8 cellular contexts compared by ENCODE assay signal in the genomic region with DNA sequence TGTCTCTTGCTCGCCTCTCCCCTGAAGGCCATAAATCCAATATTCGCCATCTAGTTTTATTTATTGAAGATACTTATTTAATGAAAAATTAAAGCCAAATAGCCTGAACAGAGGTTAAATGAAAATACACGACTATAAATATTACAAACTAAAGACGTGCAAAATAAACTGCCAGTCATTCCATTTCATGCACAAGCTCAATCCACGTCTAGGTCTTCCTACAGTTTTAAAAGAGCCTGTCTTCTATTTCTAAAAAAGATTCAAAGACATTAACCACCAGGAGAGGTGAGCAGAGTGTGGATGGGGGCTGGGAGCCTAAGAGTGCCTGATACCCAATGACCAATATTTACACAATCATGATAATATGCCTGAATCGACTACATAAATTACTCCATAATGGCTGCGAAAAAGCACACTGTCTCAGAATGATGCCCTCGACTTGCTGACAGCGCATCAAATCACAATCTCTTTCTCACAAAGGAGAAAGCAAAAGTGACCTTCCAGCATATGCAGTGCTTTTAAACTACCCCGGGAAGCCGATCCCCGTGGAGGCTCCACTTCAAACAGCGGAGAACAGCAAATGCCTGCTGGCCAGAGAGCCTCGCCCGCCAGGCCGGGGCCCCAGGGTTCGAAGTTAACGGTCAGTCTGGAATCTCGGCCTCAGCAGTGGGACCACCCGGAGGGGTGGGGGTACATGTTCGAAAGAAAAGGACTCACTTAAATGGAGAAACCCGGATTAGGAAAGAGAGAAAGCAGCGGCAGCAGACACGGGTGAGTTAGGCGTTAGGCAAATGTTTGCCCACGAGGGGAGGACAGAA. TPM values are rescaled to one million over a fixed set of nuclear protein-coding genes. Genes with fewer than 3 reads are reported as not detected.
DNase-seq lines count a peak whose midpoint lies in the region; ATAC-seq and TF ChIP-seq lines count a peak whose summit lies in the region.

No MANE protein-coding gene starts in this region.

- peaks cover 24 to 25% of the 10 kb centered on the region in 2 donors for H3K36me3 Mint-ChIP-seq in CD14-positive monocyte
- peaks cover 11% of the 10 kb centered on the region for H3K36me3 Mint-ChIP-seq in endodermal cell (ENCODE audit: low read depth)

- H3K4me1 ChIP-seq in HEK293 (ENCODE audit: control insufficient read depth, insufficient read depth, low read length) (peaks cover 3% of the 10 kb centered on the region; the same call in 1 of the 2 replicates), endodermal cell (ENCODE audit: control insufficient read depth, insufficient read depth, low read length) (no peaks in the 10 kb centered on the region), muscle layer of colon (ENCODE audit: insufficient read depth, low read length) (peaks cover 12% of the 10 kb centered on the region)

- DNase-seq in CD14-positive monocyte (ENCODE audit: low spot score) (no peak), SW480 (ENCODE audit: low spot score) (peak; percentile 54), endodermal cell (peak; percentile 73), NCI-H1694 (lab: John Stamatoyannopoulos, UW) (no peak), NK-92 (lab: John Stamatoyannopoulos, UW; ENCODE audit: unreplicated experiment) (no peak)

- TF ChIP-seq CTCF in CD14-positive monocyte (IDR thresholded peaks at IDR 0.05) = no peak
- TF ChIP-seq CTCF in HEK293 (tag by site-specific recombination; IDR thresholded peaks at IDR 0.05) = no peak
- no peak for TF ChIP-seq CTCF in endodermal cell (conservative IDR thresholded peaks at IDR 0.05)

- 2 to 14% methylated on average over 15 to 25 of the region's 26 CpGs for WGBS in endodermal cell (ENCODE audit: insufficient coverage in 1 of 2, insufficient read length in 1 of 2), 2 experiments

- H3K27ac Mint-ChIP-seq in CD14-positive monocyte = peak overlapping the region; percentile 90 to 96 (median 93)
- no peak overlapping the region for H3K27ac Mint-ChIP-seq in endodermal cell

- ATAC-seq in HG03280 (IDR thresholded peaks at IDR 0.05; ENCODE audit: unreplicated experiment) = no peak

- H3K9ac ChIP-seq in endodermal cell (ENCODE audit: extremely low read depth, low read length, poor library complexity, severe bottlenecking) (peak overlapping the region; percentile 3), muscle layer of colon (ENCODE audit: low read length) (peak overlapping the region; percentile 46)

- CTCF ChIA-PET in HEK293 (lab: Yijun Ruan, JAX) = interaction anchor here (1.7 kb wide), 1 partner anchor 27 kb away, joined by 3 read pairs; no protein-coding TSS in a partner anchor

- H3K27me3 ChIP-seq in endodermal cell (ENCODE audit: control insufficient read depth, insufficient read depth, low read length, poor library complexity, severe bottlenecking) = peaks cover 9% of the 10 kb centered on the region
- no peaks in the 10 kb centered on the region for H3K27me3 ChIP-seq in muscle layer of colon (ENCODE audit: control insufficient read depth in 1 of 2, insufficient read depth in 2 of 2, low read length in 2 of 2)

- intact Hi-C loops in CD14-positive monocyte (cut with micrococcal nuclease) = loop anchor here in 1 of 2 donors (5.0 kb wide), 1 partner anchor 168 kb away; no protein-coding TSS in a partner anchor

- H3K9me3 Mint-ChIP-seq in CD14-positive monocyte = no peaks in the 10 kb centered on the region
- no peaks in the 10 kb centered on the region for H3K9me3 Mint-ChIP-seq in endodermal cell

- H3K4me1 Mint-ChIP-seq in CD14-positive monocyte (peaks cover 46% of the 10 kb centered on the region), endodermal cell (peaks cover 21% of the 10 kb centered on the region)

- no peaks in the 10 kb centered on the region for H3K27me3 Mint-ChIP-seq in CD14-positive monocyte (ENCODE audit: low read depth in 3 of 3)
- H3K27me3 Mint-ChIP-seq in endodermal cell (ENCODE audit: insufficient read depth) = peaks cover 11% of the 10 kb centered on the region

- peak overlapping the region; percentile 11; the same call in 1 of the 2 replicates for H3K27ac ChIP-seq in HEK293 (ENCODE audit: extremely low read depth, low read depth, low read length)
- peak overlapping the region; percentile 85 for H3K27ac ChIP-seq in endodermal cell (ENCODE audit: low read depth, low read length)
- H3K27ac ChIP-seq in muscle layer of colon (ENCODE audit: low read depth, low read length) = peak overlapping the region; percentile 83

- peaks cover 0 to 5% of the 10 kb centered on the region in 2 experiments; a peak in 2 of 3 replicates for H3K36me3 ChIP-seq in HEK293 (ENCODE audit: control insufficient read depth in 2 of 2, insufficient read depth in 1 of 2, low read length in 2 of 2)
- peaks cover 8% of the 10 kb centered on the region for H3K36me3 ChIP-seq in endodermal cell (ENCODE audit: control insufficient read depth, insufficient read depth, low read length)
- no peaks in the 10 kb centered on the region for H3K36me3 ChIP-seq in muscle layer of colon (ENCODE audit: insufficient read depth, low read length)

- no peaks in the 10 kb centered on the region for H3K9me3 ChIP-seq in HEK293 (ENCODE audit: control insufficient read depth, insufficient read depth, low read depth, low read length)
- no peaks in the 10 kb centered on the region for H3K9me3 ChIP-seq in endodermal cell (ENCODE audit: control insufficient read depth, low read length)
- H3K9me3 ChIP-seq in muscle layer of colon (ENCODE audit: low read length) = no peaks in the 10 kb centered on the region

- POLR2A ChIA-PET in HEK293 (lab: Yijun Ruan, JAX) = no interaction called here

- peak overlapping the region; percentile 98 to 99 for H3K4me3 Mint-ChIP-seq in CD14-positive monocyte
- peak overlapping the region; percentile 79 for H3K4me3 Mint-ChIP-seq in endodermal cell

- H3K4me3 ChIP-seq in HEK293 (ENCODE audit: low read depth, low read length) = peak overlapping the region; percentile 93
- H3K4me3 ChIP-seq in endodermal cell (ENCODE audit: low read length) = peak overlapping the region; percentile 84
- peak overlapping the region; percentile 56 to 88 for H3K4me3 ChIP-seq in muscle layer of colon (ENCODE audit: low read depth in 1 of 2, low read length in 2 of 2)

TF ChIP-seq in HEK293, 187 proteins besides CTCF, POLR2A, EP300 and RAD21 (continues in another document):
- TF ChIP-seq ZNF133 (tag by site-specific recombination; IDR thresholded peaks at IDR 0.05) (no peak), ZBTB49 (tag by site-specific recombination; IDR thresholded peaks at IDR 0.05; ENCODE audit: low read depth) (no peak), ZFP37 (tag by site-specific recombination; IDR thresholded peaks at IDR 0.05) (no peak), ZNF692 (tag by site-specific recombination; IDR thresholded peaks at IDR 0.05) (peak; percentile 51; the same call in 1 of the 2 replicates)
- TF ChIP-seq, protein P1, sequence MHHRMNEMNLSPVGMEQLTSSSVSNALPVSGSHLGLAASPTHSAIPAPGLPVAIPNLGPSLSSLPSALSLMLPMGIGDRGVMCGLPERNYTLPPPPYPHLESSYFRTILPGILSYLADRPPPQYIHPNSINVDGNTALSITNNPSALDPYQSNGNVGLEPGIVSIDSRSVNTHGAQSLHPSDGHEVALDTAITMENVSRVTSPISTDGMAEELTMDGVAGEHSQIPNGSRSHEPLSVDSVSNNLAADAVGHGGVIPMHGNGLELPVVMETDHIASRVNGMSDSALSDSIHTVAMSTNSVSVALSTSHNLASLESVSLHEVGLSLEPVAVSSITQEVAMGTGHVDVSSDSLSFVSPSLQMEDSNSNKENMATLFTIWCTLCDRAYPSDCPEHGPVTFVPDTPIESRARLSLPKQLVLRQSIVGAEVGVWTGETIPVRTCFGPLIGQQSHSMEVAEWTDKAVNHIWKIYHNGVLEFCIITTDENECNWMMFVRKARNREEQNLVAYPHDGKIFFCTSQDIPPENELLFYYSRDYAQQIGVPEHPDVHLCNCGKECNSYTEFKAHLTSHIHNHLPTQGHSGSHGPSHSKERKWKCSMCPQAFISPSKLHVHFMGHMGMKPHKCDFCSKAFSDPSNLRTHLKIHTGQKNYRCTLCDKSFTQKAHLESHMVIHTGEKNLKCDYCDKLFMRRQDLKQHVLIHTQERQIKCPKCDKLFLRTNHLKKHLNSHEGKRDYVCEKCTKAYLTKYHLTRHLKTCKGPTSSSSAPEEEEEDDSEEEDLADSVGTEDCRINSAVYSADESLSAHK (tag by site-specific recombination; IDR thresholded peaks at IDR 0.05) = no peak

RNA-seq across cellular contexts. Expression of gene FCHSD2, which starts 1.7 kb away (rescaled TPM):
- 10 to 100 TPM; 14.5 to 16.6 TPM for polyA plus RNA-seq in CD14-positive monocyte
- total RNA-seq in endodermal cell = 10 to 100 TPM; 14.0 to 17.6 TPM
- 18.0 TPM for polyA plus RNA-seq in endodermal cell (2013, experiment 1 of 2)
- polyA plus RNA-seq in endodermal cell (2013, experiment 2 of 2) = 19.5 TPM

Comparison
In these comparisons a context has a peak if more than half of its experiments do, and no peak if none do; other contexts are left out.
1. DNase-seq: peak in SW480 (single experiment) and endodermal cell (single experiment); none in CD14-positive monocyte (single experiment), NCI-H1694 (single experiment) and NK-92 (single experiment).
2. H3K27ac ChIP-seq: peak in every context shown above with its lines; median percentile 85 in endodermal cell; 83 in muscle layer of colon; 11 in HEK293.
3. Peak in every context shown above with its lines, with median percentiles within 50 percentile points of each other: H3K4me3 ChIP-seq.